1 cellular context compared by ENCODE assay signal in the genomic region with DNA sequence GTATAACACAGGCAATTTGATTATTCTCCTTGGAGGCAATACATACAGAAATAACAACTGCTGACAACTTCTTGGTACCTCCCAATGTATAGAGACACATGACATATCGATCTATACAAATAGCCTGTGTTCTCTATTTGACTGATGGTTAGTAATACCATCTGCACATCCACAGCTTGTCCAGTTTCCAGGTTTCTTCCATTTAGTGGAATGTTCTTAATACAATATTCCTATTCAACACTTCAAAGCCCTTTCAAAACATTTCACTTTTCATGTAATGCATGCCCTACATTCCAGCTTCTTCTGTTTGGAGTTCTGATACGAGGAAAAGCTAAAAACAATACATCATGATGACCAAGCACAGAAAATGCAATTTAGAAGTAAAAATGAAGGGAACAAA.
TF ChIP-seq lines count a peak whose summit lies in the region.

No MANE protein-coding gene starts in this region.

TF ChIP-seq in H1, 55 proteins besides CTCF, POLR2A, EP300 and RAD21 (continued from another document):
- TF ChIP-seq, protein P1, sequence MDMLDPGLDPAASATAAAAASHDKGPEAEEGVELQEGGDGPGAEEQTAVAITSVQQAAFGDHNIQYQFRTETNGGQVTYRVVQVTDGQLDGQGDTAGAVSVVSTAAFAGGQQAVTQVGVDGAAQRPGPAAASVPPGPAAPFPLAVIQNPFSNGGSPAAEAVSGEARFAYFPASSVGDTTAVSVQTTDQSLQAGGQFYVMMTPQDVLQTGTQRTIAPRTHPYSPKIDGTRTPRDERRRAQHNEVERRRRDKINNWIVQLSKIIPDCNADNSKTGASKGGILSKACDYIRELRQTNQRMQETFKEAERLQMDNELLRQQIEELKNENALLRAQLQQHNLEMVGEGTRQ (IDR thresholded peaks at IDR 0.05; ENCODE audit: low read length), result no peak
- TF ChIP-seq RNF2 (IDR thresholded peaks at IDR 0.05; ENCODE audit: borderline replicate concordance, low read depth, low read length, missing control alignments, poor library complexity, severe bottlenecking) (no peak), BRCA1 (IDR thresholded peaks at IDR 0.05; ENCODE audit: low read depth, low read length) (no peak)
- TF ChIP-seq, protein P2, sequence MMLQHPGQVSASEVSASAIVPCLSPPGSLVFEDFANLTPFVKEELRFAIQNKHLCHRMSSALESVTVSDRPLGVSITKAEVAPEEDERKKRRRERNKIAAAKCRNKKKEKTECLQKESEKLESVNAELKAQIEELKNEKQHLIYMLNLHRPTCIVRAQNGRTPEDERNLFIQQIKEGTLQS (IDR thresholded peaks at IDR 0.05; ENCODE audit: insufficient read depth, low read depth, low read length), result no peak
